In the genomic region with DNA sequence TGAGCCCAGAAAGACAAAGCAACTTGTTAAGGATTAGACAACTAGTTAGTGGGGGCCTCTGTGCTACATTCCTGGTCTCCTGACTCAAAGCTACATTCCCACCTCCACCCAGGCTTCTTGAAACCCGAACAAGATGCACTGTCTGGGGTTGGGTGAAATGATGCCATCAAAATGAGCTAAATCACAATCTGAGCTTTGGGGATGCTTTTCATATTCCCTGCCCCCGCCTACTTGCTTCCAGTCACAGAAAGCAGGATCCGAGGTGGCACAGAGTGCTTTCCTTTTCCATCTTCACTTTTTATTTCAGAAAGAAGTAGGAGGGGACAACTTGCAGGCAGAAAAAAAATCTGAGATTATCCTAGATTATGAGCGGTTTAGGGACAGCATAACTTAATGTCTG, we compare ENCODE assay signal across 9 cellular contexts. TPM values are rescaled to one million over a fixed set of nuclear protein-coding genes. Genes with fewer than 3 reads are reported as not detected.
"Had no signal": no experiment of that assay in that cellular context is flagged by ENCODE, and none has a peak within 500 bp of the region (broad histone marks: within the 10 kb centered on the region; RNA-seq: fewer than 3 reads in every experiment).

No MANE protein-coding gene starts in this region.

- H3K27ac ChIP-seq: GM23248 had no signal

- H3K27ac Mint-ChIP-seq: H9, HFFc6 had no signal

- FAIRE-seq: H54 had no signal

- H2AFZ ChIP-seq: GM23248 had no signal

- ATAC-seq: HCT116 had no signal

- H3K9ac ChIP-seq: GM23248 had no signal

- DNase-seq: GM23248, GOT3, H7, H9, HCEC 1CT, HFFc6 had no signal

- H3K4me3 ChIP-seq: GM23248 had no signal

- H3K4me3 Mint-ChIP-seq: H9, HFFc6 had no signal

RNA-seq across cellular contexts. Expression of a gene that starts 5.4 kb away (rescaled TPM):
- total RNA-seq: GM23248, H4, H9, HFFc6 had no signal
- polyA plus RNA-seq: GM23248 had no signal

RNA-seq across cellular contexts. Expression of a gene that starts 53.9 kb away (rescaled TPM):
- total RNA-seq: GM23248, H4, H7, H9, HFFc6 had no signal
- polyA plus RNA-seq: GM23248 had no signal
